ENCODE assay signal across 1 cellular context in the genomic region with DNA sequence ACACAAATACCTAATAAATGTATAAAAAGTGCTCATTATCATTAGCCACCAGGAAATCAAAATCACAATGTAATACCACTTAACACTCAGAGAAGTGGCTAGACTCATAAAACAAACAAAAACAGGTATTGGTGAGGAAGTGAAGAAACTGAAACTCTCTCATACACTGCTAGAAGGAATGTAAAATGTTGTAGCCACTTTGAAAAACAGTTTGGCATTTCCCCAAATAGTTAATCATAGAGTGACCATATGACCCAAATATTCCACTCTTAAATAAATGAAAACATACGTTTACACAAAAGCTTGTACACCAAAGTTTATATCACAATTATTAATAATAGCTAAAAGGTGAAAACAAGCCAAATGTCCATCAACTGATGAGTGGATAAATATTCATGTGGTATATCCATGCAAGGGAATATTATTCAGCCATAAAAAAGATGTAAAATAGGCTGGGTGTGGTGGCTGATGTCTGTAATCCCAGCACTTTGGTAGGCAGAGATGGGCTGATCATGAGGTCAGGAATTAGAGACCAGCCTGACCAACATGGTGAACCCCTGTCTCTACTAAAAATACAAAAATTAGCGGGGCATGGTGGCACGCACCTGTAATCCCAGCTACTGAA.
TF ChIP-seq lines count a peak whose summit lies in the region.

No MANE protein-coding gene starts in this region.

TF ChIP-seq in IMR-90, 13 proteins besides CTCF, POLR2A, EP300 and RAD21 (continued from another document):
- TF ChIP-seq, protein P1, sequence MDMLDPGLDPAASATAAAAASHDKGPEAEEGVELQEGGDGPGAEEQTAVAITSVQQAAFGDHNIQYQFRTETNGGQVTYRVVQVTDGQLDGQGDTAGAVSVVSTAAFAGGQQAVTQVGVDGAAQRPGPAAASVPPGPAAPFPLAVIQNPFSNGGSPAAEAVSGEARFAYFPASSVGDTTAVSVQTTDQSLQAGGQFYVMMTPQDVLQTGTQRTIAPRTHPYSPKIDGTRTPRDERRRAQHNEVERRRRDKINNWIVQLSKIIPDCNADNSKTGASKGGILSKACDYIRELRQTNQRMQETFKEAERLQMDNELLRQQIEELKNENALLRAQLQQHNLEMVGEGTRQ (IDR thresholded peaks at IDR 0.05; ENCODE audit: low read depth, low read length), result no peak
- no peak for TF ChIP-seq MAZ (IDR thresholded peaks at IDR 0.05; ENCODE audit: borderline replicate concordance, low read depth, low read length)
